In the genomic region with DNA sequence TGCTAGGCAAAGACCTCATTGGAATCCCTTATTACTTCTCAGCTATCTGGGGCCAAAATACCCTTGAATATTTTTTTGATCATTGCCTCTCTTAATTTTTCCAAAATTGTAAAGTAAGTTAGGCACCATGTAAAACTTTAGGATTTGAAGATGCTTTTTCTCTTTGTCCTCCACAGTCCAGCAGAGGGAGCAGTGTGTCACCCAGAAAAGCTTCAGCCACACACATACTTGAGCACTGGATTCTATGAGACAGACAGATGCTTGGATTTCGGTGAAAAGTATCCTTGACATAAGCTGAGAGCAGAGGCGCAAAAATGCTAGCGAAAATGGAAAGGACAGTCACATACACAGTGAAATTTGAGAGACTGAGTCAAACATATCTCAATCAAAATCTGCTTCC, we compare ENCODE assay signal across 7 cellular contexts.
DNase-seq lines count a peak whose midpoint lies in the region; ATAC-seq and TF ChIP-seq lines count a peak whose summit lies in the region.

No MANE protein-coding gene starts in this region.

- H3K9me3 ChIP-seq in lower lobe of right lung, result no peaks in the 10 kb centered on the region

- no peaks in the 10 kb centered on the region for H3K36me3 Mint-ChIP-seq in CD14-positive monocyte

- H3K27ac Mint-ChIP-seq in CD14-positive monocyte, result no peak overlapping the region

- peaks cover 0 to 2% (median 0%) of the 10 kb centered on the region in 7 donors for H3K9me3 Mint-ChIP-seq in CD14-positive monocyte

- H3K4me1 ChIP-seq in lower lobe of right lung, result no peaks in the 10 kb centered on the region

- no peaks in the 10 kb centered on the region for H3K36me3 ChIP-seq in lower lobe of right lung

- peaks cover 0 to 5% (median 0%) of the 10 kb centered on the region in 3 donors for H3K27me3 Mint-ChIP-seq in CD14-positive monocyte (ENCODE audit: low read depth in 3 of 3)

- ATAC-seq in HG02885 (IDR thresholded peaks at IDR 0.05; ENCODE audit: poor library complexity, unreplicated experiment), result peak; percentile 76
- ATAC-seq in lower lobe of right lung, result peak in 1 of 2 donors; percentile 45
- ATAC-seq in HG03521 (IDR thresholded peaks at IDR 0.05; ENCODE audit: unreplicated experiment), result no peak

- H3K27ac ChIP-seq in lower lobe of right lung, result no peak overlapping the region

- peak; percentile 6 for DNase-seq in GM13977 (ENCODE audit: low spot score)
- DNase-seq in NCI-H510A treated with DMSO at 0.1 percent for 48 hours (lab: John Stamatoyannopoulos, UW), result peak; percentile 16
- DNase-seq in cerebellar nuclear complex (lab: John Stamatoyannopoulos, UW), result peak; percentile 13 to 70
- no peak for DNase-seq in lower lobe of right lung
- no peak for DNase-seq in CD14-positive monocyte (ENCODE audit: low spot score)

- no peak overlapping the region for H3K4me3 Mint-ChIP-seq in CD14-positive monocyte

- intact Hi-C loops in lower lobe of right lung (cut with DNase I) (no loop called here), CD14-positive monocyte (cut with micrococcal nuclease) (no loop called here)

- in situ Hi-C loops in GM13977 (cut with MboI; ENCODE audit: low pct_unique_long_range_greater_than_20kb, low sequenced_read_pairs, unreplicated experiment), result no loop called here

- H3K27me3 ChIP-seq in lower lobe of right lung (ENCODE audit: low read depth), result no peaks in the 10 kb centered on the region

- TF ChIP-seq CTCF in GM13977 (IDR thresholded peaks at IDR 0.05; ENCODE audit: extremely low read depth, insufficient read depth, missing control alignments), result peak; percentile 67
- TF ChIP-seq CTCF in lower lobe of right lung (IDR thresholded peaks at IDR 0.05), result peak; percentile 46
- TF ChIP-seq CTCF in CD14-positive monocyte (IDR thresholded peaks at IDR 0.05), result no peak

- no peak overlapping the region for H3K4me3 ChIP-seq in lower lobe of right lung

- H3K4me1 Mint-ChIP-seq in CD14-positive monocyte, result no peaks in the 10 kb centered on the region

Comparison
In these comparisons a context has a peak if more than half of its experiments do, and no peak if none do; other contexts are left out.
1. DNase-seq: peak in GM13977 (single experiment), NCI-H510A treated with DMSO at 0.1 percent for 48 hours (single experiment) and cerebellar nuclear complex (2 of 2); none in lower lobe of right lung (single experiment) and CD14-positive monocyte (single experiment).